1 cellular context compared by ENCODE assay signal in the genomic region with DNA sequence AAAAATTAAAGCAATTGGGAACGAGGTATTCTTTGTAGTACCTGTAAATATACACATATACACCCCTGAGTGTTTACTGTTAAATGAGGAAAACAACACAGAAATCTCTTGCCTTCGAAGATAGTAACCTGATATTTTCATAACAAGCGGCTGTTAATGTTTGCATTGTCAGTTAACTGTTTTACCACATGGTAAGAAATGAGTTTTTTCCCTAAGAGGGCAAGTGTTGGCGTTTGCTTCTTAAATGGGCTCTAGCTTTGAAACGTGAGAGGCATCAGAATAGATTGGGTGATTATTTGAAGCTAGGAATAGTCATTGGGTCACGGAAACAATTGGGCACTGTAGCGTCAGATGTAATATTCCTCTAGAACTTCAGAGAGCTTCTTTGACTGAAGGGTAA.
TF ChIP-seq lines count a peak whose summit lies in the region.

No MANE protein-coding gene starts in this region.

TF ChIP-seq in GM12878, 131 proteins besides CTCF, POLR2A, EP300 and RAD21:
- TF ChIP-seq CREB1 (IDR thresholded peaks at IDR 0.05; ENCODE audit: low read depth) (no peak), BRCA1 (IDR thresholded peaks at IDR 0.05; ENCODE audit: low read depth, low read length) (no peak), SMAD1 (IDR thresholded peaks at IDR 0.05; ENCODE audit: low read depth, partially characterized antibody) (no peak), CHD2 (IDR thresholded peaks at IDR 0.05; ENCODE audit: borderline replicate concordance, low read depth, low read length) (no peak), SMAD5 (IDR thresholded peaks at IDR 0.05; ENCODE audit: low read depth) (no peak), RCOR1 (conservative IDR thresholded peaks at IDR 0.05; ENCODE audit: low read depth, low read length) (no peak)
